Comparison of ENCODE assay signal across 9 cellular contexts in the genomic region with DNA sequence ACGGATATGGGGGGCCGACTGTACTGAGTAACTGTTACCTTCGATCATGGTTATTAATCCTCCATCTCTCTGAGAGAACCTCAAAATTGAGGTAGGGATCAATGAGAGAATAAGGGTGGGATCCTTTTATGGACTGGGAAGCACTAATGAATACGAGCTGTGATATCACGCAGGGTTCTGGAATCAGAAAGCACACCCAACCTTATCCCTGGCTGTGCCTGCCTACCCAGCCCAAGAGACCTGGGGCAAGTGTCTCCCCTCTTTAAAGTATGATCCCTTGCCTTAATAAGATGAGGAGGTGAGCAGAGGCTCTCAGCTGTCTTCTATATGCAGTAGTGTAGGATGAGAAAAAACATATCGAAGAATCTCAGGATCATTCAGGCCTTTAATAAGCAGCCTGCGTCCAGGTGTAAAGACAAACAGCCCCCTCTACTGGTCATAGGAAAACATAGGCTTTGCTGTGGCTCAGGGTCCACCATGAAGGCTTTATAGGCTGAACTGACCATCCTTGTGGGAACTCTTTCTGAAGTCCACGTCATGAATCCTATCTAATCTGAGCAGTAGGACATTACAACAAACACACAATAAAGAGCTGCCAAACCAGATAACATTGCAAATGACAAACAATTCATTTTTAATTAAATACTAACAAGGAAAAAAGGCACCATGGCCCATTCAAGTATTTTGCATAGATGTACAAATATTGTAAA. TPM values are rescaled to one million over a fixed set of nuclear protein-coding genes. Genes with fewer than 3 reads are reported as not detected.
DNase-seq lines count a peak whose midpoint lies in the region; ATAC-seq and TF ChIP-seq lines count a peak whose summit lies in the region.
"Had no signal": no experiment of that assay in that cellular context is flagged by ENCODE, and none has a peak within 500 bp of the region (broad histone marks: within the 10 kb centered on the region; RNA-seq: fewer than 3 reads in every experiment).

No MANE protein-coding gene starts in this region.

- H3K36me3 Mint-ChIP-seq in activated B cell treated with CpG ODN at 0.5 μM for 24 hours (ENCODE audit: low read depth), result peaks cover 92% of the 10 kb centered on the region

- CTCF ChIA-PET in HEK293 (lab: Yijun Ruan, JAX) (interaction anchor here (0.6 to 3.5 kb wide), 38 partner anchors 8 to 319 kb away, joined by 3 to 21 read pairs (median 4); partner anchors contain the start of gene LSM11), activated B cell treated with CpG ODN at 0.5 μM for 24 hours (lab: Charles Lee) (interaction anchor here (0.8 to 5.0 kb wide), 11 partner anchors 8 to 266 kb away, joined by 3 to 37 read pairs (median 5); no protein-coding TSS in a partner anchor)

- no peaks in the 10 kb centered on the region for H3K9me3 Mint-ChIP-seq in activated B cell treated with CpG ODN at 0.5 μM for 24 hours

- ATAC-seq in activated B cell treated with CpG ODN at 0.5 μM for 24 hours (ENCODE audit: low read depth) (no peak), foreskin keratinocyte (peak; percentile 84), omental fat pad (ENCODE audit: low FRiP score) (peak; percentile 63)

- peaks cover 76% of the 10 kb centered on the region for H3K4me1 Mint-ChIP-seq in activated B cell treated with CpG ODN at 0.5 μM for 24 hours

- H3K27me3 Mint-ChIP-seq in activated B cell treated with CpG ODN at 0.5 μM for 24 hours, result no peaks in the 10 kb centered on the region

- H3K27me3 ChIP-seq in foreskin keratinocyte, result no peaks in the 10 kb centered on the region
- H3K27me3 ChIP-seq: BLaER1 treated with 17β-estradiol and CSF1 and Interleukin-3, amounts not matched to agents 10 nM and 100 nM had no signal

- no peaks in the 10 kb centered on the region for H3K36me3 ChIP-seq in HEK293 (ENCODE audit: control insufficient read depth in 2 of 2, insufficient read depth in 1 of 2, low read length in 2 of 2)

- DNase-seq in DMS79 treated with DMSO at 0.1 percent for 48 hours (lab: John Stamatoyannopoulos, UW) (peak; percentile 22), DMS79 (lab: John Stamatoyannopoulos, UW) (no peak), NCI-H2107 treated with DMSO at 0.1 percent for 48 hours (lab: John Stamatoyannopoulos, UW; ENCODE audit: unreplicated experiment) (peak; percentile 17), activated B cell treated with CpG ODN at 0.5 μM for 24 hours (no peak), foreskin keratinocyte (peak in 1 of 2 donors; percentile 45), omental fat pad (ENCODE audit: low spot score) (no peak), HK-2 (ENCODE audit: unreplicated experiment) (no peak)

- H3K27ac ChIP-seq in HEK293 (ENCODE audit: extremely low read depth, low read depth, low read length) (no peak overlapping the region), foreskin keratinocyte (no peak overlapping the region)
- H3K27ac ChIP-seq: BLaER1 treated with 17β-estradiol and CSF1 and Interleukin-3, amounts not matched to agents 10 nM and 100 nM had no signal

- H3K4me1 ChIP-seq in HEK293 (ENCODE audit: control insufficient read depth, insufficient read depth, low read length) (no peaks in the 10 kb centered on the region), foreskin keratinocyte (no peaks in the 10 kb centered on the region)

- intact Hi-C loops in activated B cell treated with CpG ODN at 0.5 μM for 24 hours (cut with micrococcal nuclease), result loop anchor here (1.0 to 10.0 kb wide), 7 partner anchors 16 to 332 kb away; partner anchors contain the start of genes MED7 and NIPAL4

- no peak overlapping the region for H3K4me3 ChIP-seq in HEK293 (ENCODE audit: low read depth, low read length)
- H3K4me3 ChIP-seq: BLaER1 treated with 17β-estradiol and CSF1 and Interleukin-3, amounts not matched to agents 10 nM and 100 nM had no signal

- TF ChIP-seq CTCF in HEK293 (tag by site-specific recombination; IDR thresholded peaks at IDR 0.05) (peak; percentile 70; the same call in 1 of the 2 replicates), activated B cell treated with CpG ODN at 0.5 μM for 24 hours (IDR thresholded peaks at IDR 0.05) (no peak), foreskin keratinocyte (conservative IDR thresholded peaks at IDR 0.05) (peak; percentile 92), omental fat pad (IDR thresholded peaks at IDR 0.05) (no peak)

- no peak overlapping the region for H3K4me3 Mint-ChIP-seq in activated B cell treated with CpG ODN at 0.5 μM for 24 hours

- H3K9me3 ChIP-seq in HEK293 (ENCODE audit: control insufficient read depth, insufficient read depth, low read depth, low read length), result no peaks in the 10 kb centered on the region
- H3K9me3 ChIP-seq: BLaER1 treated with 17β-estradiol and CSF1 and Interleukin-3, amounts not matched to agents 10 nM and 100 nM had no signal

- H3K27ac Mint-ChIP-seq in activated B cell treated with CpG ODN at 0.5 μM for 24 hours, result peak overlapping the region; percentile 68

- POLR2A ChIA-PET in HEK293 (lab: Yijun Ruan, JAX) (no interaction called here), activated B cell treated with CpG ODN at 0.5 μM for 24 hours (lab: Charles Lee) (interaction anchor here (0.7 to 1.6 kb wide), 2 partner anchors 45 to 97 kb away, joined by 3 to 4 read pairs; no protein-coding TSS in a partner anchor)

TF ChIP-seq in HEK293, 187 proteins besides CTCF, POLR2A, EP300 and RAD21:
- TF ChIP-seq ZNF350 (tag by site-specific recombination; IDR thresholded peaks at IDR 0.05) (no peak), ZNF654 (tag by site-specific recombination; IDR thresholded peaks at IDR 0.05; ENCODE audit: low read depth) (peak; percentile 96)

RNA-seq across cellular contexts. Expression of gene NIPAL4, which starts 16.8 kb away (rescaled TPM):
- 2.7 and 2.8 TPM in 2 replicates for total RNA-seq in activated B cell treated with CpG ODN at 0.5 μM for 24 hours
- 5.6 and 13.0 TPM in 2 replicates for total RNA-seq in foreskin keratinocyte
- 4.7 and 8.6 TPM in 2 replicates for polyA plus RNA-seq in foreskin keratinocyte
- 1 to 10 TPM in 1 of 4 donors, under 1 TPM in 2, not detected in 1; 0.63 to 1.2 (median 0.84) TPM for total RNA-seq in omental fat pad

Comparison
In these comparisons a context has a peak if more than half of its experiments do, and no peak if none do; other contexts are left out.
1. DNase-seq: peak in DMS79 treated with DMSO at 0.1 percent for 48 hours (single experiment) and NCI-H2107 treated with DMSO at 0.1 percent for 48 hours (single experiment); none in DMS79 (single experiment), activated B cell treated with CpG ODN at 0.5 μM for 24 hours (single experiment), omental fat pad (single experiment) and HK-2 (single experiment).
2. CTCF ChIP-seq: peak in HEK293 (single experiment) and foreskin keratinocyte (single experiment); none in activated B cell treated with CpG ODN at 0.5 μM for 24 hours (single experiment) and omental fat pad (0 of 3).